ENCODE assay signal across 1 cellular context in the genomic region with DNA sequence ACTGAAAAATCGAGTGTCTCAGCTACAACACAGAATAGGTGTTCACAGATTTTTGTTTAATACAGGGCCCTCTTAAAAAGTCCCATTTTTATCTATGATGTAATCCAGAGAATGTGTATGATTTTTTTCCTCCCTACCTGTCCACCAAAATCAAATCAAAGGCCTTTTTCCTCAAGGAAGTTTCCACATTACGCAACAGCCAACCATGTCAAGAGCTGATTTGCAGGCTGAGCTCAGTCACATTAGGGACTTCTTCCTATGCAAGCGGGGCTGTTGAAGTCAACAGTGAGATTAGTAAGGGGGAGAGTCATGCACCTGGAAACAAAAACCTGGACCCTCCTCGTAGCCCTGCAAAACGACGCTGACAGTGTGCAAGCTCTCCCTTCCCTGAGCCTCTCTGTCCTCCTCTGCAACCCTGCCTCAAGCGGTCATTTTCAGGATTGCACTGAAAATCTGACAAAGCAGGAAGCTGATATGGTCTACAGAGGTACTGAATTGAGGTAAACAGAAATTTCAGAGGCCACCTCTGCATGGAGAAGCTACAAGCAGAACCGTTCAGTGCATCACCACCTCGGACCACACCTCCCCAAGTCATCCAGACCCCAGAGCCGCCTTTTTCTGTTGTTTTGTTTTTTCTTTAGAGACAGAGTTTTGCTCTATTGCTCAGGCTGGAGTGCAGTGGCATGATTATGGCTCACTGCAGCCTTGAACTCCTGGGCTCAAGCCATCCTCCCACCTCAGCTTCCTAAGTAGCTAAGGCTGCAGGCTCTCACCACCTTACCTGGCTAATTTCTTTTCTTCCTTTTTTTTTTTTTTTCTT.
TF ChIP-seq lines count a peak whose summit lies in the region.

No MANE protein-coding gene starts in this region.

TF ChIP-seq in neural cell, 6 proteins besides CTCF, POLR2A, EP300 and RAD21:
- TF ChIP-seq TAF1 (IDR thresholded peaks at IDR 0.05; ENCODE audit: low read depth) (no peak), EZH2 (IDR thresholded peaks at IDR 0.05; ENCODE audit: borderline replicate concordance, insufficient read depth, low read length, poor library complexity, severe bottlenecking) (no peak), POLR2AphosphoS5 (IDR thresholded peaks at IDR 0.05) (peak; percentile 22), MXI1 (conservative IDR thresholded peaks at IDR 0.05; ENCODE audit: poor library complexity, severe bottlenecking) (no peak), REST (IDR thresholded peaks at IDR 0.05; ENCODE audit: borderline replicate concordance) (no peak), SMC3 (conservative IDR thresholded peaks at IDR 0.05; ENCODE audit: poor library complexity) (peak; percentile 60)
